Comparison of ENCODE assay signal across 19 cellular contexts in the genomic region with DNA sequence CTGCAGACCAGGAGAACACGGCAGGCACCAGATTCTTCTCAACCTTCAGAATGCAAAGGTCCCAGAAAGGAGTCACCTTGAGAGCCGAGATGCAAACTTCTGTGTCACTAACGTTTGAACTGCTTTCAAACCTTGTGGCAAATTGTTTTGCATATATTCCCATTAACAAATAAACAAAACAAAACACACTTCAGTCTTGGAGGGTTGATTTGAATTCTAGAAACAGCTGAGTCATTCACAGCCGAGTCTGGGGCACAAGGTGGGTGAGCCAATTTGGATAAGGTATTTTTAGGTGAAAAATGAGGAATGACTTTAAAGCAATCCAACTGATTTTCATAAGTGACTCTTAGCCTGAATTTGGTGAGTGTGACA. TPM values are rescaled to one million over a fixed set of nuclear protein-coding genes. Genes with fewer than 3 reads are reported as not detected.
DNase-seq lines count a peak whose midpoint lies in the region; ATAC-seq and TF ChIP-seq lines count a peak whose summit lies in the region.
"Had no signal": no experiment of that assay in that cellular context is flagged by ENCODE, and none has a peak within 500 bp of the region (broad histone marks: within the 10 kb centered on the region; RNA-seq: fewer than 3 reads in every experiment).

No MANE protein-coding gene starts in this region.

- no peak for TF ChIP-seq POLR2A in esophagus muscularis mucosa (IDR thresholded peaks at IDR 0.05; ENCODE audit: low read depth)

- TF ChIP-seq CTCF in chondrocyte (IDR thresholded peaks at IDR 0.05), result no peak
- TF ChIP-seq CTCF in esophagus muscularis mucosa (IDR thresholded peaks at IDR 0.05), result no peak

- WGBS in esophagus muscularis mucosa, result 72% methylated on average over 4 of the region's 4 CpGs

- peak; percentile 59 for ATAC-seq in GM21717 (IDR thresholded peaks at IDR 0.05; ENCODE audit: unreplicated experiment)
- peak; percentile 71 for ATAC-seq in HG03439 (IDR thresholded peaks at IDR 0.05; ENCODE audit: unreplicated experiment)
- ATAC-seq in GM18861 (IDR thresholded peaks at IDR 0.05; ENCODE audit: unreplicated experiment), result no peak
- ATAC-seq: T-cell had no signal

- no peaks in the 10 kb centered on the region for H3K9me3 Mint-ChIP-seq in chondrocyte (ENCODE audit: low read depth)

- intact Hi-C loops in esophagus muscularis mucosa (cut with DNase I), result no loop called here

- H3K36me3 Mint-ChIP-seq in chondrocyte (ENCODE audit: low read depth), result no peaks in the 10 kb centered on the region

- no peak for TF ChIP-seq EP300 in esophagus muscularis mucosa (IDR thresholded peaks at IDR 0.05)

- H3K4me1 Mint-ChIP-seq in chondrocyte (ENCODE audit: low read depth), result peaks cover 57% of the 10 kb centered on the region
- H3K4me1 Mint-ChIP-seq: T-cell had no signal

- H3K27me3 Mint-ChIP-seq in chondrocyte (ENCODE audit: low read depth), result no peaks in the 10 kb centered on the region
- H3K27me3 Mint-ChIP-seq: naive B cell, T-cell had no signal

- H3K27ac Mint-ChIP-seq in chondrocyte (ENCODE audit: unreplicated experiment), result peak overlapping the region; percentile 87
- H3K27ac Mint-ChIP-seq: T-cell had no signal

- H2AFZ ChIP-seq in ACC112 (ENCODE audit: low read length, unreplicated experiment), result no peak overlapping the region

- peak overlapping the region; percentile 68 for H3K27ac ChIP-seq in ACC112 (ENCODE audit: low read depth, low read length)
- H3K27ac ChIP-seq in esophagus muscularis mucosa (replicated peaks in 1 of 4), result no peak overlapping the region
- H3K27ac ChIP-seq: left ventricle myocardium inferior, upper lobe of right lung had no signal

- no peaks in the 10 kb centered on the region for H3K79me2 ChIP-seq in ACC112 (ENCODE audit: control insufficient read depth, insufficient read depth, low read length, unreplicated experiment)

- DNase-seq in chondrocyte (ENCODE audit: low spot score) (no peak), esophagus muscularis mucosa (ENCODE audit: extremely low spot score) (no peak), HuH-7.5 (ENCODE audit: low spot score) (no peak), A172 (ENCODE audit: low spot score) (no peak)
- DNase-seq: activated CD4-positive, CD25-positive, alpha-beta regulatory T cell; activated naive CD4-positive, alpha-beta T cell treated with anti-CD3 and anti-CD28 coated beads, Interleukin-2, amount 50 U/mL, for 16 hours; Calu3; Karpas-422; left ventricle myocardium inferior; naive B cell; NCI-H1694 treated with DMSO at 0.1 percent for 48 hours; NCI-H510A; stimulated activated CD4-positive, alpha-beta T cell treated with anti-CD3 and anti-CD28 coated beads, Interleukin-2, amount 100 ng/mL, for 48 hours; T-cell; upper lobe of right lung had no signal

- H3K4me1 ChIP-seq in ACC112 (ENCODE audit: control insufficient read depth, insufficient read depth, low read length, unreplicated experiment), result peaks cover 35% of the 10 kb centered on the region
- H3K4me1 ChIP-seq in esophagus muscularis mucosa, result no peaks in the 10 kb centered on the region
- H3K4me1 ChIP-seq: left ventricle myocardium inferior, upper lobe of right lung had no signal

- H3K36me3 ChIP-seq in ACC112 (ENCODE audit: insufficient read depth, low read length) (no peaks in the 10 kb centered on the region), esophagus muscularis mucosa (no peaks in the 10 kb centered on the region)
- H3K36me3 ChIP-seq: left ventricle myocardium inferior, upper lobe of right lung had no signal

- H3K4me3 ChIP-seq in ACC112 (ENCODE audit: low read depth, low read length) (peak overlapping the region; percentile 26; the same call in 1 of the 2 replicates), esophagus muscularis mucosa (no peak overlapping the region)
- H3K4me3 ChIP-seq: left ventricle myocardium inferior, upper lobe of right lung had no signal

- H3K27me3 ChIP-seq in ACC112 (ENCODE audit: insufficient read depth, low read length) (no peaks in the 10 kb centered on the region), esophagus muscularis mucosa (no peaks in the 10 kb centered on the region)
- H3K27me3 ChIP-seq: upper lobe of right lung had no signal

- H3K9me3 ChIP-seq in esophagus muscularis mucosa, result no peaks in the 10 kb centered on the region
- H3K9me3 ChIP-seq: left ventricle myocardium inferior, upper lobe of right lung had no signal

- H3K4me3 Mint-ChIP-seq in chondrocyte (ENCODE audit: unreplicated experiment), result no peak overlapping the region
- H3K4me3 Mint-ChIP-seq: naive B cell, T-cell had no signal

RNA-seq across cellular contexts. Expression of a gene that starts 38.8 kb away (rescaled TPM):
- total RNA-seq in chondrocyte (0.80 to 4.0 TPM (median 3.7 TPM) in 3 replicates), esophagus muscularis mucosa (1 to 10 TPM; 4.6 to 8.2 (median 6.7) TPM)
- total RNA-seq in A172 (2014; rRNA removed; shearing (Covaris generic)), result 1.2 and 2.3 TPM in 2 replicates
